In genomic region chr12:109097435-109098141, GRCh38 we compare ENCODE assay signal across 8 cellular contexts. TPM values are rescaled to one million over a fixed set of nuclear protein-coding genes. Genes with fewer than 3 reads are reported as not detected.
DNase-seq lines count a peak whose midpoint lies in the region; ATAC-seq and TF ChIP-seq lines count a peak whose summit lies in the region.

Gene UNG, plus strand, starts transcription at chr12:109097597. Its CDS starts 83 bp downstream, at chr12:109097680.

- H3K4me1 ChIP-seq in left ventricle myocardium inferior, result peaks cover 47% of the 10 kb centered on the region
- no peaks in the 10 kb centered on the region for H3K4me1 ChIP-seq in prostate gland (replicated peaks)

- intact Hi-C loops in left ventricle myocardium inferior (cut with micrococcal nuclease) (no loop called here), prostate gland (cut with DNase I) (loop anchor here (10.0 kb wide), 2 partner anchors 293 to 453 kb away; no protein-coding TSS in a partner anchor)

- no peak for TF ChIP-seq POLR2A in prostate gland (IDR thresholded peaks at IDR 0.05)

- WGBS in prostate gland, result under 1% methylated on average over 63 of the region's 68 CpGs

- H3K27ac ChIP-seq in left ventricle myocardium inferior (replicated peaks) (peak within 1 kb of the TSS; percentile 90), prostate gland (peak within 1 kb of the TSS; percentile 87 to 92)

- H3K27me3 ChIP-seq in left ventricle myocardium inferior (ENCODE audit: low read depth) (no peaks in the 10 kb centered on the region), prostate gland (replicated peaks; ENCODE audit: insufficient read depth) (no peaks in the 10 kb centered on the region)

- peak within 1 kb of the TSS; percentile 76 for H3K4me3 ChIP-seq in left ventricle myocardium inferior
- H3K4me3 ChIP-seq in prostate gland, result peak within 1 kb of the TSS; percentile 54 to 79

- H3K9me3 ChIP-seq in left ventricle myocardium inferior (replicated peaks) (no peaks in the 10 kb centered on the region), prostate gland (no peaks in the 10 kb centered on the region)

- DNase-seq in NCI-H187 treated with DMSO at 0.1 percent for 48 hours (lab: John Stamatoyannopoulos, UW) (peak; percentile 79), T-helper 2 cell (peak; percentile 90 to 97 (median 95)), amygdala (lab: John Stamatoyannopoulos, UW) (peak; percentile 56 to 98 (median 94)), left ventricle myocardium inferior (peak; percentile 98), prostate gland (ENCODE audit: low spot score) (peak; percentile 98), ureter (ENCODE audit: low spot score) (peak; percentile 98)

- H3K36me3 ChIP-seq in left ventricle myocardium inferior (peaks cover 23% of the 10 kb centered on the region), prostate gland (no peaks in the 10 kb centered on the region)

- ATAC-seq in GM18498 (IDR thresholded peaks at IDR 0.05; ENCODE audit: unreplicated experiment) (peak; percentile 92), HG02943 (IDR thresholded peaks at IDR 0.05; ENCODE audit: low read depth, unreplicated experiment) (peak; percentile 79)

- TF ChIP-seq CTCF in left ventricle myocardium inferior (IDR thresholded peaks at IDR 0.05; ENCODE audit: borderline replicate concordance) (no peak), prostate gland (IDR thresholded peaks at IDR 0.05) (no peak)

RNA-seq across cellular contexts. Expression of gene UNG, which starts in this region (rescaled TPM):
- total RNA-seq in left ventricle myocardium inferior, result 24.6 TPM
- 10 to 100 TPM; 39.6 to 59.3 TPM for total RNA-seq in prostate gland
- 25.1 TPM for total RNA-seq in ureter

Comparison
In these comparisons a context has a peak if more than half of its experiments do, and no peak if none do; other contexts are left out.
1. Peak in every context shown above with its lines: DNase-seq, ATAC-seq, H3K4me3 ChIP-seq and H3K27ac ChIP-seq.